In genomic region chr4:88591787-88592599, GRCh38 we compare ENCODE assay signal across 8 cellular contexts. TPM values are rescaled to one million over a fixed set of nuclear protein-coding genes. Genes with fewer than 3 reads are reported as not detected.
DNase-seq lines count a peak whose midpoint lies in the region; ATAC-seq and TF ChIP-seq lines count a peak whose summit lies in the region.

HERC3 (plus strand) TSS chr4:88592480; CDS start chr4:88605824, 13,344 bp downstream.

- H3F3A ChIP-seq in OCI-LY1 (ENCODE audit: insufficient read depth, low read length), result no peaks in the 10 kb centered on the region

- H3K4me1 Mint-ChIP-seq in Calu3 (ENCODE audit: low read depth, unreplicated experiment), result no peaks in the 10 kb centered on the region
- H3K4me1 Mint-ChIP-seq in endothelial cell (ENCODE audit: unreplicated experiment), result peaks cover 10% of the 10 kb centered on the region

- peak within 1 kb of the TSS; percentile 69 for H3K4me2 ChIP-seq in OCI-LY1 (ENCODE audit: low read length)

- peaks cover 26% of the 10 kb centered on the region for H3K36me3 Mint-ChIP-seq in Calu3 (ENCODE audit: insufficient read depth, unreplicated experiment)
- peaks cover 5% of the 10 kb centered on the region for H3K36me3 Mint-ChIP-seq in endothelial cell (ENCODE audit: low read depth, unreplicated experiment)

- no peaks in the 10 kb centered on the region for H3K27me3 Mint-ChIP-seq in Calu3 (ENCODE audit: unreplicated experiment)
- H3K27me3 Mint-ChIP-seq in endothelial cell (ENCODE audit: unreplicated experiment), result peaks cover 11% of the 10 kb centered on the region

- H3K9me3 ChIP-seq in HUES48 (ENCODE audit: control insufficient read depth, insufficient read depth, low read length), result no peaks in the 10 kb centered on the region
- H3K9me3 ChIP-seq in OCI-LY1 (ENCODE audit: low read length), result no peaks in the 10 kb centered on the region

- intact Hi-C loops in Calu3 (cut with micrococcal nuclease; ENCODE audit: unreplicated experiment), result no loop called here

- no peaks in the 10 kb centered on the region for H4K20me1 ChIP-seq in OCI-LY1 (ENCODE audit: insufficient read depth, low read length)

- H3K36me3 ChIP-seq in HUES48 (ENCODE audit: control insufficient read depth, insufficient read depth, low read length) (no peaks in the 10 kb centered on the region), OCI-LY1 (ENCODE audit: insufficient read depth, low read length) (peaks cover 7% of the 10 kb centered on the region; the same call in 1 of the 2 replicates)

- TF ChIP-seq CTCF in Calu3 (IDR thresholded peaks at IDR 0.05; ENCODE audit: unreplicated experiment), result no peak
- TF ChIP-seq CTCF in OCI-LY1 (IDR thresholded peaks at IDR 0.05; ENCODE audit: low read length), result no peak
- no peak for TF ChIP-seq CTCF in endothelial cell (IDR thresholded peaks at IDR 0.05; ENCODE audit: unreplicated experiment)

- H3K27ac ChIP-seq in HUES48 (ENCODE audit: low read depth, low read length) (peak within 1 kb of the TSS; percentile 10), OCI-LY1 (ENCODE audit: low read depth, low read length, poor library complexity, severe bottlenecking) (no peak within 1 kb of the TSS)

- peak; percentile 96 for ATAC-seq in GM21423 (IDR thresholded peaks at IDR 0.05; ENCODE audit: unreplicated experiment)

- H3K9ac ChIP-seq in HUES48 (ENCODE audit: low read depth, low read length) (no peak within 1 kb of the TSS), OCI-LY1 (ENCODE audit: low read length) (peak within 1 kb of the TSS; percentile 72)

- no peaks in the 10 kb centered on the region for H3K9me2 ChIP-seq in OCI-LY1 (ENCODE audit: low read depth, low read length)

- H3K4me1 ChIP-seq in HUES48 (ENCODE audit: control insufficient read depth, insufficient read depth, low read length) (peaks cover 8% of the 10 kb centered on the region; the same call in 1 of the 2 replicates), OCI-LY1 (ENCODE audit: insufficient read depth, low read length, severe bottlenecking) (peaks cover 14% of the 10 kb centered on the region)

- H3K4me3 Mint-ChIP-seq in Calu3 (ENCODE audit: low read depth, unreplicated experiment) (peak within 1 kb of the TSS; percentile 99), endothelial cell (ENCODE audit: unreplicated experiment) (peak within 1 kb of the TSS; percentile 96)

- H3K9me3 Mint-ChIP-seq in Calu3 (ENCODE audit: low read depth, unreplicated experiment), result no peaks in the 10 kb centered on the region
- no peaks in the 10 kb centered on the region for H3K9me3 Mint-ChIP-seq in endothelial cell (ENCODE audit: unreplicated experiment)

- H3K27ac Mint-ChIP-seq in Calu3 (ENCODE audit: unreplicated experiment), result peak within 1 kb of the TSS; percentile 56
- H3K27ac Mint-ChIP-seq in endothelial cell (ENCODE audit: unreplicated experiment), result peak within 1 kb of the TSS; percentile 61

- BruUV-seq in Calu3 (replicated peaks; lab: Mats Ljungman, UMichigan), result no TSS peak

- H3K27me3 ChIP-seq in HUES48 (ENCODE audit: control insufficient read depth, insufficient read depth, low read length), result peaks cover 41% of the 10 kb centered on the region
- H3K27me3 ChIP-seq in OCI-LY1 (ENCODE audit: insufficient read depth, low read length), result no peaks in the 10 kb centered on the region

- H3K79me2 ChIP-seq in OCI-LY1 (ENCODE audit: insufficient read depth, low read length), result no peaks in the 10 kb centered on the region

- H3K4me3 ChIP-seq in HUES48 (ENCODE audit: low read depth, low read length) (peak within 1 kb of the TSS; percentile 73), OCI-LY1 (ENCODE audit: low read depth, low read length, poor library complexity, severe bottlenecking) (peak within 1 kb of the TSS; percentile 75)

- DNase-seq in Calu3 (peak; percentile 88), activated T-cell treated with anti-CD3 and anti-CD28 coated beads for 1 hour (ENCODE audit: low read depth) (peak; percentile 81), endothelial cell (ENCODE audit: low spot score) (peak; percentile 92), midbrain (lab: John Stamatoyannopoulos, UW) (peak; percentile 95)
- DNase-seq in stimulated activated CD8-positive, alpha-beta memory T cell treated with anti-CD3 and anti-CD28 coated beads, Interleukin-15, amount 100 ng/mL, for 48 hours (ENCODE audit: low read depth in 2 of 2), result peak; percentile 80 to 82

- H2AFZ ChIP-seq in OCI-LY1 (ENCODE audit: low read length), result peak within 1 kb of the TSS; percentile 90

- CTCF ChIA-PET in Calu3 (lab: Charles Lee), result interaction anchor here (1.0 to 2.5 kb wide), 3 partner anchors 29 to 67 kb away, joined by 3 to 10 read pairs (median 6); no protein-coding TSS in a partner anchor

RNA-seq across cellular contexts. Expression of gene HERC3, which starts in this region (rescaled TPM):
- total RNA-seq in Calu3 (2022) (17.3 and 17.8 TPM in 2 replicates), endothelial cell (ENCODE audit: unreplicated experiment) (8.0 TPM)
